1 cellular context compared by ENCODE assay signal in the genomic region with DNA sequence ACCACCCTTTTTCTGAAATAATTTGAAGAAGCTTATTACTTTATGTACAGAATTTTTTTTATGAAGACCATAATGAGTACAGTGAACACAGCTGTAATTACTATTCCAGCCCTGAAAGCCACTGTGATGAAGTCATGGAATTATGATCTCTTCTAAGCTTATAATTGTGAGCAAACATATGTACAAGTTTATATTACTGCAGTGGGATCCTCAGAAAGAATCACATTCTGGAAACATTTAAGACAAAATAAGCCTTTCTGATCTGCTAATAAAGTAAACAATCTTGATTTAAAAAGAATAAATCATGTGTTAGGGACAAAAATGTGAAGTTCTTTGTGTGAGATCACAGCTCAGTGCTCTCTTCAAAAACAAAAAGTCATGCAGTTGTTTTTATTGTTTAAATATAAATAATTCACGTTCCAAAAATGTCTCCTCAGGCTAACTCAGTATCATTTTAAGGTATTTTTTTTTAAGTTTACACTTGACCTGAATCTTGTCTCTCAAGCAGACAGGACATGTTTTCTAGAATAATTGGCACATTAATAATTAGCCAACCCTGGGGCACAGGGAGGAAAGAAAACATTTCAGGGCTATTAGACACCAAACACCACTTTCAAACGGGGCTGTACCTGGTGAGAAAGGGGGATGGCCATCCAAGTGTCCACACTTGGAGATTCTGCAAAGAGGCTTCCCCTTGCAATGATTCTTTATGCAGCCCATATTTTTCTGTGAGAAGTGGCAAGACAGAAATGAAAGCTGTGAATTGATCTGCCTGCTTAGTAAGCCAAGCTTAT.
TF ChIP-seq lines count a peak whose summit lies in the region.

No MANE protein-coding gene starts in this region.

TF ChIP-seq in GM12878, 131 proteins besides CTCF, POLR2A, EP300 and RAD21 (continued from another document):
- TF ChIP-seq CHD2 (IDR thresholded peaks at IDR 0.05; ENCODE audit: borderline replicate concordance, low read depth, low read length) = no peak
